In the genomic region with DNA sequence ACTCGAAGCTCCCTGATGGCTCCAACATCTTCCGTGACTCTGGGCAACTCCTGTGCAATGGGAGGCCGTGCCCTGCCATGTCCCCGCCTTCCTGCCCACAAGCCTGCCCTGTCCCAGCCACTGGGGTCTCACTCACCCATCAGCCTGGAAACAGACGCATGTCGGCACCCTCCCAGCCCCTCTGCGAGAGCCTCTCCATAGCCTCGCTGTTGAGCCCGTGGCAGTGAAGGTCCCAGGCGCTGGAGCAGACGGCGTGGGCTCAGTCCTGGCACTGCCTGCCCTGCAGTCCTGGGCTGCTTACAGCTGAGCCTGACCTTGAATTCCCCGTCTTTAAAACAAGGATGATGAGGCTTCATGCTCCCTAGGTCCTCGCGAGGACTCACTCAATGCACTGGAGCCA, we compare ENCODE assay signal across 1 cellular context.
TF ChIP-seq lines count a peak whose summit lies in the region.

No MANE protein-coding gene starts in this region.

TF ChIP-seq in HepG2, 621 proteins besides CTCF, POLR2A, EP300 and RAD21:
- TF ChIP-seq, protein P1, sequence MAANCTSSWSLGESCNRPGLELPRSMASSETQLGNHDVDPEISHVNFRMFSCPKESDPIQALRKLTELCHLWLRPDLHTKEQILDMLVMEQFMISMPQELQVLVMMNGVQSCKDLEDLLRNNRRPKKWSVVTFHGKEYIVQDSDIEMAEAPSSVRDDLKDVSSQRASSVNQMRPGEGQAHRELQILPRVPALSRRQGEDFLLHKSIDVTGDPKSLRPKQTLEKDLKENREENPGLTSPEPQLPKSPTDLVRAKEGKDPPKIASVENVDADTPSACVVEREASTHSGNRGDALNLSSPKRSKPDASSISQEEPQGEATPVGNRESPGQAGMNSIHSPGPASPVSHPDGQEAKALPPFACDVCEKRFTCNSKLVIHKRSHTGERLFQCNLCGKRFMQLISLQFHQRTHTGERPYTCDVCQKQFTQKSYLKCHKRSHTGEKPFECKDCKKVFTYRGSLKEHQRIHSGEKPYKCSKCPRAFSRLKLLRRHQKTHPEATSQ (CRISPR knock-in tag; IDR thresholded peaks at IDR 0.05; ENCODE audit: borderline replicate concordance), result no peak
- TF ChIP-seq ZNF772 (CRISPR knock-in tag; IDR thresholded peaks at IDR 0.05), result no peak
- TF ChIP-seq, protein P2, sequence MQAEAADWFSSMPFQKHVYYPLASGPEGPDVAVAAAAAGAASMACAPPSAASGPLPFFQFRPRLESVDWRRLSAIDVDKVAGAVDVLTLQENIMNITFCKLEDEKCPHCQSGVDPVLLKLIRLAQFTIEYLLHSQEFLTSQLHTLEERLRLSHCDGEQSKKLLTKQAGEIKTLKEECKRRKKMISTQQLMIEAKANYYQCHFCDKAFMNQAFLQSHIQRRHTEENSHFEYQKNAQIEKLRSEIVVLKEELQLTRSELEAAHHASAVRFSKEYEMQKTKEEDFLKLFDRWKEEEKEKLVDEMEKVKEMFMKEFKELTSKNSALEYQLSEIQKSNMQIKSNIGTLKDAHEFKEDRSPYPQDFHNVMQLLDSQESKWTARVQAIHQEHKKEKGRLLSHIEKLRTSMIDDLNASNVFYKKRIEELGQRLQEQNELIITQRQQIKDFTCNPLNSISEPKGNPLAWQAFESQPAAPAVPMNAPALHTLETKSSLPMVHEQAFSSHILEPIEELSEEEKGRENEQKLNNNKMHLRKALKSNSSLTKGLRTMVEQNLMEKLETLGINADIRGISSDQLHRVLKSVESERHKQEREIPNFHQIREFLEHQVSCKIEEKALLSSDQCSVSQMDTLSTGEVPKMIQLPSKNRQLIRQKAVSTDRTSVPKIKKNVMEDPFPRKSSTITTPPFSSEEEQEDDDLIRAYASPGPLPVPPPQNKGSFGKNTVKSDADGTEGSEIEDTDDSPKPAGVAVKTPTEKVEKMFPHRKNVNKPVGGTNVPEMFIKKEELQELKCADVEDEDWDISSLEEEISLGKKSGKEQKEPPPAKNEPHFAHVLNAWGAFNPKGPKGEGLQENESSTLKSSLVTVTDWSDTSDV (CRISPR knock-in tag; IDR thresholded peaks at IDR 0.05), result 0 out of 2 replicates have a peak, but pooled peaks have one; percentile 45
